8 cellular contexts compared by ENCODE assay signal in genomic region chr1:145508053-145508452, GRCh38.
DNase-seq lines count a peak whose midpoint lies in the region; ATAC-seq and TF ChIP-seq lines count a peak whose summit lies in the region.
"Not testable (repeated sequence)": the region's sequence is repeated elsewhere in the genome, so short reads cannot be mapped to it uniquely, and the experiment has no call there.

No MANE protein-coding gene starts in this region.

- CTCF ChIA-PET in T-cell (lab: Charles Lee); naive thymus-derived CD4-positive, alpha-beta T cell (lab: Charles Lee): not testable (repeated sequence)

- H3K4me3 ChIP-seq in CD4-positive, CD25-positive, alpha-beta regulatory T cell (ENCODE audit: low read depth, low read length); naive thymus-derived CD4-positive, alpha-beta T cell (ENCODE audit: low read length); thoracic aorta: not testable (repeated sequence)

- not testable (repeated sequence) for H3K36me3 ChIP-seq in CD4-positive, CD25-positive, alpha-beta regulatory T cell (ENCODE audit: control insufficient read depth, insufficient read depth, low read length); naive thymus-derived CD4-positive, alpha-beta T cell (ENCODE audit: control insufficient read depth in 2 of 3, insufficient read depth in 3 of 3, low read length in 3 of 3); thoracic aorta

- intact Hi-C loops in left cardiac atrium (cut with DNase I); naive thymus-derived CD4-positive, alpha-beta T cell (cut with micrococcal nuclease): not testable (repeated sequence)

- H3K36me3 Mint-ChIP-seq in CD4-positive, CD25-positive, alpha-beta regulatory T cell; T-cell; activated naive CD8-positive, alpha-beta T cell treated with anti-CD3 and anti-CD28 coated beads, Interleukin-2, amount 10 ng/mL, durations not matched to agents 7 days and 5 days; naive thymus-derived CD4-positive, alpha-beta T cell: not testable (repeated sequence)

- POLR2A ChIA-PET in T-cell (lab: Charles Lee); activated naive CD8-positive, alpha-beta T cell treated with anti-CD3 and anti-CD28 coated beads, Interleukin-2, amount 10 ng/mL, durations not matched to agents 7 days and 5 days (lab: Charles Lee); naive thymus-derived CD4-positive, alpha-beta T cell (lab: Charles Lee): not testable (repeated sequence)

- not testable (repeated sequence) for H3K27ac Mint-ChIP-seq in CD4-positive, CD25-positive, alpha-beta regulatory T cell; T-cell; activated naive CD8-positive, alpha-beta T cell treated with anti-CD3 and anti-CD28 coated beads, Interleukin-2, amount 10 ng/mL, durations not matched to agents 7 days and 5 days; naive thymus-derived CD4-positive, alpha-beta T cell

- not testable (repeated sequence) for H3K27me3 Mint-ChIP-seq in CD4-positive, CD25-positive, alpha-beta regulatory T cell; T-cell; activated naive CD8-positive, alpha-beta T cell treated with anti-CD3 and anti-CD28 coated beads, Interleukin-2, amount 10 ng/mL, durations not matched to agents 7 days and 5 days; naive thymus-derived CD4-positive, alpha-beta T cell

- not testable (repeated sequence) for H3K4me1 ChIP-seq in CD4-positive, CD25-positive, alpha-beta regulatory T cell (ENCODE audit: control insufficient read depth, insufficient read depth, low read length, poor library complexity, severe bottlenecking); naive thymus-derived CD4-positive, alpha-beta T cell (ENCODE audit: control insufficient read depth in 2 of 2, insufficient read depth in 2 of 2, low read length in 2 of 2); thoracic aorta (ENCODE audit: control insufficient read depth in 1 of 2, low read depth in 2 of 2)

- H3K4me3 Mint-ChIP-seq in CD4-positive, CD25-positive, alpha-beta regulatory T cell; T-cell; activated naive CD8-positive, alpha-beta T cell treated with anti-CD3 and anti-CD28 coated beads, Interleukin-2, amount 10 ng/mL, durations not matched to agents 7 days and 5 days; naive thymus-derived CD4-positive, alpha-beta T cell: not testable (repeated sequence)

- H3K4me1 Mint-ChIP-seq in CD4-positive, CD25-positive, alpha-beta regulatory T cell; T-cell; activated naive CD8-positive, alpha-beta T cell treated with anti-CD3 and anti-CD28 coated beads, Interleukin-2, amount 10 ng/mL, durations not matched to agents 7 days and 5 days; naive thymus-derived CD4-positive, alpha-beta T cell: not testable (repeated sequence)

- not testable (repeated sequence) for H3K9me3 ChIP-seq in CD4-positive, CD25-positive, alpha-beta regulatory T cell (ENCODE audit: control insufficient read depth in 2 of 2, low read length in 2 of 2); naive thymus-derived CD4-positive, alpha-beta T cell (ENCODE audit: control insufficient read depth in 2 of 3, low read length in 3 of 3); thoracic aorta

- not testable (repeated sequence) for DNase-seq in CD4-positive, CD25-positive, alpha-beta regulatory T cell; T-cell; activated naive CD8-positive, alpha-beta T cell treated with anti-CD3 and anti-CD28 coated beads, Interleukin-2, amount 10 ng/mL, durations not matched to agents 7 days and 5 days; left cardiac atrium; naive thymus-derived CD4-positive, alpha-beta T cell; thoracic aorta (ENCODE audit: low spot score)

- H3K27me3 ChIP-seq in CD4-positive, CD25-positive, alpha-beta regulatory T cell (ENCODE audit: control insufficient read depth, insufficient read depth, low read length); naive thymus-derived CD4-positive, alpha-beta T cell (ENCODE audit: control insufficient read depth in 2 of 2, insufficient read depth in 2 of 2, low read length in 2 of 2); thoracic aorta (replicated peaks; ENCODE audit: insufficient read depth): not testable (repeated sequence)

- not testable (repeated sequence) for TF ChIP-seq CTCF in thoracic aorta (IDR thresholded peaks at IDR 0.05)

- peak; percentile 80 to 81 for ATAC-seq in CD4-positive, CD25-positive, alpha-beta regulatory T cell (ENCODE audit: low read depth in 2 of 2)
- peak; percentile 66 for ATAC-seq in GM21423 (IDR thresholded peaks at IDR 0.05; ENCODE audit: unreplicated experiment)
- ATAC-seq in HG03108 (IDR thresholded peaks at IDR 0.05; ENCODE audit: unreplicated experiment), result peak; percentile 42
- peak; percentile 51 to 78 (median 72) for ATAC-seq in T-cell (replicated peaks in 1 of 4)
- ATAC-seq in activated naive CD8-positive, alpha-beta T cell treated with anti-CD3 and anti-CD28 coated beads, Interleukin-2, amount 10 ng/mL, durations not matched to agents 7 days and 5 days (ENCODE audit: low read depth), result peak; percentile 66
- ATAC-seq in left cardiac atrium, result peak; percentile 77 to 85
- peak; percentile 92 for ATAC-seq in naive thymus-derived CD4-positive, alpha-beta T cell
- ATAC-seq in thoracic aorta (ENCODE audit: insufficient number of reproducible peaks, low FRiP score, low read depth), result peak; percentile 65

- H3K27ac ChIP-seq in CD4-positive, CD25-positive, alpha-beta regulatory T cell (ENCODE audit: insufficient read depth, low read length, poor library complexity, severe bottlenecking); naive thymus-derived CD4-positive, alpha-beta T cell (ENCODE audit: low read depth, low read length); thoracic aorta: not testable (repeated sequence)

- H3K9me3 Mint-ChIP-seq in CD4-positive, CD25-positive, alpha-beta regulatory T cell; T-cell; activated naive CD8-positive, alpha-beta T cell treated with anti-CD3 and anti-CD28 coated beads, Interleukin-2, amount 10 ng/mL, durations not matched to agents 7 days and 5 days; naive thymus-derived CD4-positive, alpha-beta T cell: not testable (repeated sequence)

Comparison
In these comparisons a context has a peak if more than half of its experiments do, and no peak if none do; other contexts are left out.
1. ATAC-seq: peak in every context shown above with its lines; median percentile 92 in naive thymus-derived CD4-positive, alpha-beta T cell; 81 in left cardiac atrium; 80 in CD4-positive, CD25-positive, alpha-beta regulatory T cell; 72 in T-cell; 66 in GM21423; 66 in activated naive CD8-positive, alpha-beta T cell treated with anti-CD3 and anti-CD28 coated beads, Interleukin-2, amount 10 ng/mL, durations not matched to agents 7 days and 5 days; 65 in thoracic aorta; 42 in HG03108.